Comparison of ENCODE assay signal across 11 cellular contexts in genomic region chrX:17082831-17083230, GRCh38.
DNase-seq lines count a peak whose midpoint lies in the region; ATAC-seq and TF ChIP-seq lines count a peak whose summit lies in the region.
"Had no signal": no experiment of that assay in that cellular context is flagged by ENCODE, and none has a peak within 500 bp of the region (broad histone marks: within the 10 kb centered on the region; RNA-seq: fewer than 3 reads in every experiment).

No MANE protein-coding gene starts in this region.

- TF ChIP-seq CTCF in AG10803 (conservative IDR thresholded peaks at IDR 0.05; ENCODE audit: low read length): peak; percentile 29
- TF ChIP-seq CTCF in Panc1 (IDR thresholded peaks at IDR 0.05): peak; percentile 27; the same call in 1 of the 2 replicates
- TF ChIP-seq CTCF in omental fat pad (IDR thresholded peaks at IDR 0.05): no peak

- H3K36me3 Mint-ChIP-seq in activated naive CD8-positive, alpha-beta T cell treated with anti-CD3 and anti-CD28 coated beads, Interleukin-2, amount 50 U/mL, for 24 hours (ENCODE audit: low read depth): no peaks in the 10 kb centered on the region

- BruUV-seq in Panc1 (replicated peaks; lab: Mats Ljungman, UMichigan): no TSS peak

- no peak overlapping the region for H3K27ac Mint-ChIP-seq in activated naive CD8-positive, alpha-beta T cell treated with anti-CD3 and anti-CD28 coated beads, Interleukin-2, amount 50 U/mL, for 24 hours

- POLR2A ChIA-PET in Panc1 (lab: Charles Lee): no interaction called here

- H3K36me3 ChIP-seq in Panc1 (ENCODE audit: control insufficient read depth, insufficient read depth, low read length): no peaks in the 10 kb centered on the region

- DNase-seq in AG10803 (ENCODE audit: low read depth): peak; percentile 4
- peak; percentile 21 for DNase-seq in HuH-7 (ENCODE audit: low spot score)
- DNase-seq in Panc1 (ENCODE audit: low read depth, low spot score): no peak
- peak; percentile 27 for DNase-seq in fibroblast of peridontal ligament (ENCODE audit: extremely low read depth)
- no peak for DNase-seq in omental fat pad (ENCODE audit: low spot score)
- DNase-seq in activated effector memory CD4-positive, alpha-beta T cell treated with Interleukin-2 at 50 U/mL for 16 hours: no peak
- no peak for DNase-seq in activated naive CD8-positive, alpha-beta T cell treated with anti-CD3 and anti-CD28 coated beads, Interleukin-2, amount 50 U/mL, for 24 hours
- DNase-seq: activated CD8-positive, alpha-beta memory T cell treated with anti-CD3 and anti-CD28 coated beads, Interleukin-2, amount 50 U/mL, for 48 hours; stimulated activated naive CD4-positive, alpha-beta T cell treated with Interleukin-2 at 50 U/mL for 16 hours had no signal

- no peak for ATAC-seq in Panc1
- no peak for ATAC-seq in HG02870 (IDR thresholded peaks at IDR 0.05; ENCODE audit: unreplicated experiment)
- ATAC-seq in omental fat pad (ENCODE audit: low FRiP score): no peak
- no peak for ATAC-seq in activated naive CD8-positive, alpha-beta T cell treated with anti-CD3 and anti-CD28 coated beads, Interleukin-2, amount 50 U/mL, for 24 hours

- H3K4me3 Mint-ChIP-seq in activated naive CD8-positive, alpha-beta T cell treated with anti-CD3 and anti-CD28 coated beads, Interleukin-2, amount 50 U/mL, for 24 hours: no peak overlapping the region

- H3K27me3 ChIP-seq in Panc1 (ENCODE audit: control insufficient read depth, insufficient read depth, low read length): no peaks in the 10 kb centered on the region

- no peaks in the 10 kb centered on the region for H3K9me3 ChIP-seq in Panc1 (ENCODE audit: control insufficient read depth, insufficient read depth, low read depth, low read length)
- H3K9me3 ChIP-seq: Caco-2 had no signal

- no peak overlapping the region for H3K27ac ChIP-seq in Panc1 (ENCODE audit: low read length)

- H3K27me3 Mint-ChIP-seq in activated naive CD8-positive, alpha-beta T cell treated with anti-CD3 and anti-CD28 coated beads, Interleukin-2, amount 50 U/mL, for 24 hours: peaks cover 2% of the 10 kb centered on the region

- no peaks in the 10 kb centered on the region for H3K4me1 Mint-ChIP-seq in activated naive CD8-positive, alpha-beta T cell treated with anti-CD3 and anti-CD28 coated beads, Interleukin-2, amount 50 U/mL, for 24 hours

- CTCF ChIA-PET in Panc1 (lab: Charles Lee): interaction anchor here (0.6 kb wide), 1 partner anchor 192 kb away, joined by 5 read pairs; no protein-coding TSS in a partner anchor

- no peaks in the 10 kb centered on the region for H3K9me3 Mint-ChIP-seq in activated naive CD8-positive, alpha-beta T cell treated with anti-CD3 and anti-CD28 coated beads, Interleukin-2, amount 50 U/mL, for 24 hours

- no peak overlapping the region for H3K4me3 ChIP-seq in AG10803 (ENCODE audit: low read length)
- H3K4me3 ChIP-seq in Panc1 (ENCODE audit: low read depth in 2 of 2, low read length in 2 of 2): no peak overlapping the region

- H3K4me1 ChIP-seq in Panc1 (ENCODE audit: control insufficient read depth, insufficient read depth, low read length): no peaks in the 10 kb centered on the region
- H3K4me1 ChIP-seq: Caco-2 had no signal

- intact Hi-C loops in Panc1 (cut with micrococcal nuclease; ENCODE audit: unreplicated experiment): no loop called here

- in situ Hi-C loops in Panc1 (cut with HindIII; ENCODE audit: low pct_unique_long_range_greater_than_20kb, low sequenced_read_pairs): no loop called here

Comparison
In these comparisons a context has a peak if more than half of its experiments do, and no peak if none do; other contexts are left out.
1. DNase-seq: peak in AG10803 (single experiment), HuH-7 (single experiment) and fibroblast of peridontal ligament (single experiment); none in Panc1 (single experiment), omental fat pad (single experiment), activated effector memory CD4-positive, alpha-beta T cell treated with Interleukin-2 at 50 U/mL for 16 hours (single experiment) and activated naive CD8-positive, alpha-beta T cell treated with anti-CD3 and anti-CD28 coated beads, Interleukin-2, amount 50 U/mL, for 24 hours (single experiment).
2. CTCF ChIP-seq: peak in AG10803 (single experiment) and Panc1 (single experiment); none in omental fat pad (0 of 3).